ENCODE assay signal across 1 cellular context in genomic region chr20:56392282-56393132, GRCh38.
TF ChIP-seq lines count a peak whose summit lies in the region.

Gene CSTF1, plus strand, starts transcription at chr20:56392645. Its CDS starts 2,908 bp downstream, at chr20:56395553.

TF ChIP-seq in GM12878, 131 proteins besides CTCF, POLR2A, EP300 and RAD21 (continued from another document):
- TF ChIP-seq BCLAF1 (IDR thresholded peaks at IDR 0.05) (no peak), HDAC2 (IDR thresholded peaks at IDR 0.05) (no peak), CREB1 (IDR thresholded peaks at IDR 0.05; ENCODE audit: low read depth) (peak; percentile 99), TBL1XR1 (IDR thresholded peaks at IDR 0.05; ENCODE audit: low read depth, low read length) (0 out of 2 replicates have a peak, but pooled peaks have one; percentile 23), ATF7 (IDR thresholded peaks at IDR 0.05; ENCODE audit: low read depth) (peak; percentile 83), IKZF1 (conservative IDR thresholded peaks at IDR 0.05) (peak; percentile 98), RCOR1 (conservative IDR thresholded peaks at IDR 0.05; ENCODE audit: low read depth, low read length) (no peak), EZH2 (IDR thresholded peaks at IDR 0.05; ENCODE audit: borderline replicate concordance, control insufficient read depth, low read depth, low read length) (no peak), ZNF274 (IDR thresholded peaks at IDR 0.05; ENCODE audit: insufficient read depth, insufficient read length) (no peak)
